ENCODE assay signal across 11 cellular contexts in genomic region chr11:126348806-126349582, GRCh38. TPM values are rescaled to one million over a fixed set of nuclear protein-coding genes. Genes with fewer than 3 reads are reported as not detected.
A peak's percentile ranks its signal among the peaks of the same experiment; 100 is the strongest.
DNase-seq lines count a peak whose midpoint lies in the region; ATAC-seq, FAIRE-seq and TF ChIP-seq lines count a peak whose summit lies in the region.
"Had no signal": no experiment of that assay in that cellular context is flagged by ENCODE, and none has a peak within 500 bp of the region (broad histone marks: within the 10 kb centered on the region; RNA-seq: fewer than 3 reads in every experiment).

No MANE protein-coding gene starts in this region.

- peaks cover 9% of the 10 kb centered on the region for H3K36me3 Mint-ChIP-seq in neural crest cell (ENCODE audit: low read depth)

- H3K27ac Mint-ChIP-seq in neural crest cell (ENCODE audit: unreplicated experiment), result peak overlapping the region; percentile 46

- H3K9me3 Mint-ChIP-seq in neural crest cell, result no peaks in the 10 kb centered on the region

- peaks cover 37% of the 10 kb centered on the region for H3K4me1 Mint-ChIP-seq in neural crest cell

- peaks cover 0 to 34% (median 11%) of the 10 kb centered on the region in 3 donors for H3K4me1 ChIP-seq in pancreas

- 72 to 79% methylated on average over 8 of the region's 8 CpGs for WGBS in pancreas, 2 donors

- no peaks in the 10 kb centered on the region for H3K27me3 Mint-ChIP-seq in neural crest cell (ENCODE audit: low read depth)

- intact Hi-C loops in pancreas (cut with DNase I), result no loop called here

- H3K27ac ChIP-seq in pancreas, result no peak overlapping the region
- H3K27ac ChIP-seq: epithelial cell of prostate had no signal

- no peak for ATAC-seq in GM19455 (IDR thresholded peaks at IDR 0.05; ENCODE audit: unreplicated experiment)
- no peak for ATAC-seq in HG02885 (IDR thresholded peaks at IDR 0.05; ENCODE audit: poor library complexity, unreplicated experiment)
- no peak for ATAC-seq in pancreas
- no peak for ATAC-seq in GM21423 (IDR thresholded peaks at IDR 0.05; ENCODE audit: unreplicated experiment)

- no peak for FAIRE-seq in pancreas (lab: Jason Lieb, UNC)

- TF ChIP-seq CTCF in neural crest cell (conservative IDR thresholded peaks at IDR 0.05) (no peak), pancreas (IDR thresholded peaks at IDR 0.05) (no peak)

- no peak overlapping the region for H3K4me3 ChIP-seq in pancreas
- H3K4me3 ChIP-seq: MG63 had no signal

- no peaks in the 10 kb centered on the region for H3K27me3 ChIP-seq in pancreas
- H3K27me3 ChIP-seq: MG63 had no signal

- no peaks in the 10 kb centered on the region for H3K9me3 ChIP-seq in pancreas
- H3K9me3 ChIP-seq: MG63 had no signal

- peak; percentile 66 for DNase-seq in AG20443 (ENCODE audit: low spot score)
- peak; percentile 50 for DNase-seq in RPMI7951 (ENCODE audit: low read depth)
- DNase-seq in fibroblast of peridontal ligament (ENCODE audit: extremely low read depth), result peak; percentile 62
- DNase-seq in neural crest cell (ENCODE audit: low read depth, low spot score), result no peak
- no peak for DNase-seq in pancreas
- DNase-seq: MG63, RPMI8226 had no signal

- H3K36me3 ChIP-seq in pancreas, result no peaks in the 10 kb centered on the region

- H3K4me3 Mint-ChIP-seq in neural crest cell, result peak overlapping the region; percentile 9

RNA-seq across cellular contexts. Expression of gene ST3GAL4, which starts 6.5 kb away (rescaled TPM):
- 99.7 and 108 TPM in 2 replicates for total RNA-seq in RPMI7951 (2014; rRNA removed; shearing (Covaris generic))
- 22.4 and 23.1 TPM in 2 replicates for total RNA-seq in neural crest cell
- total RNA-seq in pancreas, result 10 to 100 TPM in 2 of 6 donors, 1 to 10 TPM in 4; 2.6 to 10.5 (median 9.4) TPM
- polyA plus RNA-seq in pancreas, result 10 to 100 TPM in 1 of 2 donors, 1 to 10 TPM in 1; 5.7 to 12.9 TPM

RNA-seq across cellular contexts. Expression of gene DCPS, which starts 45.1 kb away (rescaled TPM):
- total RNA-seq in RPMI7951 (2014; rRNA removed; shearing (Covaris generic)), result 41.7 and 50.0 TPM in 2 replicates
- total RNA-seq in neural crest cell (22.9 and 23.3 TPM in 2 replicates), pancreas (10 to 100 TPM in 3 of 6 donors, 1 to 10 TPM in 3; 8.4 to 16.6 (median 9.8) TPM)
- polyA plus RNA-seq in pancreas, result 10 to 100 TPM; 15.2 to 16.6 TPM

Comparison
In these comparisons a context has a peak if more than half of its experiments do, and no peak if none do; other contexts are left out.
1. DNase-seq: peak in AG20443 (single experiment), RPMI7951 (single experiment) and fibroblast of peridontal ligament (single experiment); none in neural crest cell (single experiment) and pancreas (0 of 6).